ENCODE assay signal across 18 cellular contexts in genomic region chr3:94961423-94962100, GRCh38.
"Had no signal": no experiment of that assay in that cellular context is flagged by ENCODE, and none has a peak within 500 bp of the region (broad histone marks: within the 10 kb centered on the region; RNA-seq: fewer than 3 reads in every experiment).

No MANE protein-coding gene starts in this region.

- DNase-seq: activated CD4-positive, alpha-beta T cell treated with anti-CD3 and anti-CD28 coated beads, Interleukin-2, amount 10 ng/mL, durations not matched to agents 24 days and 14 days; activated CD8-positive, alpha-beta T cell treated with anti-CD3 and anti-CD28 coated beads, Interleukin-2, amount 10 ng/mL, durations not matched to agents 7 days and 5 days; activated naive CD4-positive, alpha-beta T cell treated with Interleukin-2 at 50 U/mL for 16 hours; activated T-cell treated with anti-CD3 and anti-CD28 coated beads, Interleukin-2, amount 50 U/mL, for 24 hours; body of pancreas; caudate nucleus; effector memory CD8-positive, alpha-beta T cell; esophagus squamous epithelium; islet precursor cell; lower lobe of right lung; nephron progenitor cell; nucleus accumbens; posterior cingulate gyrus; retina; stimulated activated naive B cell treated with anti-CD40 and anti-IgM and Interleukin-4, amounts not matched to agents 10 μg/mL and 1 μg/mL and 100 μg/mL, for 72 hours; T1000; upper lobe of right lung had no signal

- H3K4me1 ChIP-seq: body of pancreas, esophagus squamous epithelium, lower lobe of right lung, upper lobe of right lung had no signal

- H3K36me3 ChIP-seq: esophagus squamous epithelium, lower lobe of right lung, thoracic aorta, upper lobe of right lung had no signal

- H3K4me3 ChIP-seq: body of pancreas, esophagus squamous epithelium, lower lobe of right lung, thoracic aorta, upper lobe of right lung had no signal

- ATAC-seq: activated CD8-positive, alpha-beta T cell treated with anti-CD3 and anti-CD28 coated beads, Interleukin-2, amount 10 ng/mL, durations not matched to agents 7 days and 5 days; body of pancreas; effector memory CD8-positive, alpha-beta T cell; stimulated activated naive B cell treated with anti-CD40 and anti-IgM and Interleukin-4, amounts not matched to agents 10 μg/mL and 1 μg/mL and 100 μg/mL, for 72 hours; upper lobe of right lung had no signal

- H3K27ac ChIP-seq: body of pancreas, esophagus squamous epithelium, lower lobe of right lung, thoracic aorta, upper lobe of right lung had no signal
